In genomic region chr1:6784560-6785317, GRCh38 we compare ENCODE assay signal across 8 cellular contexts. TPM values are rescaled to one million over a fixed set of nuclear protein-coding genes. Genes with fewer than 3 reads are reported as not detected.
A peak's percentile ranks its signal among the peaks of the same experiment; 100 is the strongest.
DNase-seq lines count a peak whose midpoint lies in the region; ATAC-seq, FAIRE-seq and TF ChIP-seq lines count a peak whose summit lies in the region.

No MANE protein-coding gene starts in this region.

- peak; percentile 22 for TF ChIP-seq EP300 in ovary (IDR thresholded peaks at IDR 0.05)

- no peaks in the 10 kb centered on the region for H3K9me3 ChIP-seq in adipocyte (ENCODE audit: control insufficient read depth, low read length)
- H3K9me3 ChIP-seq in ovary, result no peaks in the 10 kb centered on the region
- H3K9me3 ChIP-seq in thyroid gland, result no peaks in the 10 kb centered on the region

- peak in 1 of 3 donors; percentile 14 for TF ChIP-seq CTCF in ovary (IDR thresholded peaks at IDR 0.05)
- no peak for TF ChIP-seq CTCF in thyroid gland (IDR thresholded peaks at IDR 0.05)

- WGBS in ovary, 3 donors, result 0 to 1% (median 1%) methylated on average over 68 to 79 of the region's 79 CpGs
- WGBS in thyroid gland, 2 donors, result 0 to 2% methylated on average over 8 to 21 of the region's 79 CpGs

- peak overlapping the region; percentile 95 for H3K9ac ChIP-seq in adipocyte (ENCODE audit: low read length)

- DNase-seq in GM12891 (ENCODE audit: insufficient read length, low spot score), result peak; percentile 96
- DNase-seq in NCI-H1417 treated with DMSO at 0.1 percent for 48 hours (lab: John Stamatoyannopoulos, UW), result peak; percentile 98
- DNase-seq in SW 1271 (lab: John Stamatoyannopoulos, UW), result peak; percentile 97 to 98
- peak; percentile 100 for DNase-seq in adipocyte (ENCODE audit: low read depth)
- peak; percentile 100 for DNase-seq in Right ventricle myocardium superior
- DNase-seq in ovary, result peak; percentile 99 to 100 (median 100)
- DNase-seq in thyroid gland, result peak; percentile 100

- H3K4me3 ChIP-seq in adipocyte (ENCODE audit: low read length) (peak overlapping the region; percentile 93), ovary (peak overlapping the region; percentile 77), thyroid gland (replicated peaks in 1 of 3) (peak overlapping the region; percentile 35 to 82 (median 66))

- intact Hi-C loops in Right ventricle myocardium superior (cut with DNase I) (no loop called here), ovary (cut with DNase I) (no loop called here), thyroid gland (cut with DNase I) (no loop called here)

- FAIRE-seq in GM12891 (lab: Jason Lieb, UNC), result peak; percentile 97

- no peaks in the 10 kb centered on the region for H3K36me3 ChIP-seq in adipocyte (ENCODE audit: control insufficient read depth, insufficient read depth, low read length, severe bottlenecking)
- H3K36me3 ChIP-seq in ovary, result no peaks in the 10 kb centered on the region
- H3K36me3 ChIP-seq in thyroid gland, result no peaks in the 10 kb centered on the region

- peak overlapping the region; percentile 98 to 99 for H3K27ac ChIP-seq in ovary
- H3K27ac ChIP-seq in thyroid gland, result peak overlapping the region; percentile 99 to 100 (median 99)

- TF ChIP-seq POLR2A in GM12891 (IDR thresholded peaks at IDR 0.05; ENCODE audit: low read depth, low read length) (peak; percentile 79), ovary (IDR thresholded peaks at IDR 0.05) (peak; percentile 98), thyroid gland (IDR thresholded peaks at IDR 0.05) (peak; percentile 77 to 92)

- H3K4me1 ChIP-seq in adipocyte (ENCODE audit: control insufficient read depth, insufficient read depth, low read length) (peaks cover 11% of the 10 kb centered on the region), ovary (ENCODE audit: insufficient read depth) (peaks cover 8% of the 10 kb centered on the region), thyroid gland (peaks cover 20 to 32% of the 10 kb centered on the region in 2 donors)

- no peaks in the 10 kb centered on the region for H3K27me3 ChIP-seq in adipocyte (replicated peaks; ENCODE audit: control insufficient read depth, insufficient read depth, low read length)
- no peaks in the 10 kb centered on the region for H3K27me3 ChIP-seq in ovary
- H3K27me3 ChIP-seq in thyroid gland, result no peaks in the 10 kb centered on the region

- peak; percentile 77 for ATAC-seq in HG02798 (IDR thresholded peaks at IDR 0.05; ENCODE audit: poor library complexity, unreplicated experiment)
- peak; percentile 91 for ATAC-seq in Right ventricle myocardium superior (ENCODE audit: poor library complexity)

TF ChIP-seq in GM12891, 5 proteins besides CTCF, POLR2A, EP300 and RAD21:
- TF ChIP-seq PAX5 (IDR thresholded peaks at IDR 0.05; ENCODE audit: insufficient read depth, low read length, severe bottlenecking) (no peak), TAF1 (IDR thresholded peaks at IDR 0.05; ENCODE audit: low read depth, low read length) (no peak; the same call in 1 of the 2 replicates), SPI1 (IDR thresholded peaks at IDR 0.05; ENCODE audit: low read depth, low read length) (no peak), POU2F2 (IDR thresholded peaks at IDR 0.05; ENCODE audit: low read depth, low read length) (no peak; the same call in 1 of the 2 replicates), POLR2AphosphoS5 (IDR thresholded peaks at IDR 0.05; ENCODE audit: low read depth, low read length) (peak; percentile 57; the same call in 1 of the 2 replicates)
TF ChIP-seq in GM12891: peak in this region for 1.

RNA-seq across cellular contexts. Expression of gene CAMTA1, which starts 0.5 kb away (rescaled TPM):
- 60.5 TPM for polyA plus RNA-seq in GM12891 (2012; ENCODE audit: low read depth, missing spikeins)
- total RNA-seq in Right ventricle myocardium superior (153 TPM), ovary (10 to 100 TPM; 51.1 to 93.2 (median 63.1) TPM), thyroid gland (100 to 1,000 TPM in 2 of 4 donors, 10 to 100 TPM in 2; 63.9 to 124 (median 101) TPM)
- polyA plus RNA-seq in ovary, result 100 to 1,000 TPM in 1 of 2 donors, 10 to 100 TPM in 1; 88.5 to 150 TPM

Comparison
In these comparisons a context has a peak if more than half of its experiments do, and no peak if none do; other contexts are left out.
1. Peak in every context shown above with its lines: DNase-seq, ATAC-seq, H3K4me3 ChIP-seq and H3K27ac ChIP-seq.